In the genomic region with DNA sequence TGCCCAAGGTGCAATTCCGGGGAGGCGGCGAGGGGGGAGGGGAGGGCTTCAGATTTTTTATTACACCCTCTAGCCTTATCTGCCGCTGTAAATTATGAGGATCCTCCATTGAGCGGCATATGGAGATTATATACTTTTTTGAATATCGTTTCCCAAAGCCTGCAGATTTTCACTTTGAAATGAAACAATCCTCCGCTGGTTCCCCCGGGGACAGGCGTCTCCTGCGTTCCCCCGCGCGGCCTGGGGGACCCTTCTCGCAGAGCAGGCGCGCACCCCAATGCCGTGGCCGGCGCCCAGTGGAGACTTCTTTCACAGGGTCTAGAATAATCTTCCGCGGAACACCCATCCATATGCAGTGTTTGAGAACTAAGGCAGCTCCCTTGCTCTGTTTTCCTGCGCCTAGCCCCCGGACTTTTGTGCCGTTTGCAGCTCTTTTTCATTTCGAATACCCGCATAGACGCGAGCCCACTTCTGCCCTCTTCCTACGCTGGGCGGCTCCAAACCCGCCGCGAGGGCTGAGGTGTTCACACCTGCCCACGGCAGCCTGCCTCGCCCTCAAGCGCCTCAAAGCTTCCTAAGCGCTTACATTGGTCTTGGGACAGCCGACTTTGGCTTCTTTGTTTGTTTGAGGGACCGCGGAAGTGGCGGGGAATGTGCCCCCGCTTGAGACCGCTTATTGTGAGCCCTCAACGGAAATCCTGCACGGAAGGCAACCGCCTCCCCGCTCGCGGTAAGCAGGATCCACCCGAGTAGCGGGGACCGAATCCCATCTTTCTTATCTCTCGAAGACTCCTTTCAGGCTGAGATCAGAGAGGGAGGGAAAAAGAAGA, we compare ENCODE assay signal across 11 cellular contexts. TPM values are rescaled to one million over a fixed set of nuclear protein-coding genes. Genes with fewer than 3 reads are reported as not detected.
DNase-seq lines count a peak whose midpoint lies in the region; ATAC-seq, FAIRE-seq and TF ChIP-seq lines count a peak whose summit lies in the region.
"Had no signal": no experiment of that assay in that cellular context is flagged by ENCODE, and none has a peak within 500 bp of the region (broad histone marks: within the 10 kb centered on the region; RNA-seq: fewer than 3 reads in every experiment).

No MANE protein-coding gene starts in this region.

- no peak overlapping the region for H3K23ac ChIP-seq in H1 (ENCODE audit: insufficient read length)

- TF ChIP-seq RAD21 in H1 (IDR thresholded peaks at IDR 0.05 in 1 of 2, conservative IDR thresholded peaks at IDR 0.05 in 1 of 2; ENCODE audit: low read depth in 2 of 2, low read length in 2 of 2), result no peak

- H2BK20ac ChIP-seq in H1 (ENCODE audit: low read length), result peak overlapping the region; percentile 87; the same call in 1 of the 2 replicates

- H4K91ac ChIP-seq in H1 (replicated peaks; ENCODE audit: insufficient read length, low read length), result no peak overlapping the region

- H3K23me2 ChIP-seq in H1 (ENCODE audit: low read depth, low read length), result peaks cover 13% of the 10 kb centered on the region; the same call in 1 of the 2 replicates

- no peak for ATAC-seq in stimulated activated naive CD8-positive, alpha-beta T cell treated with anti-CD3 and anti-CD28 coated beads, Interleukin-15, Interleukin-2, amounts not matched to agents 100 U/mL and 50 U/mL, for 24 hours
- ATAC-seq in GM21576 (IDR thresholded peaks at IDR 0.05; ENCODE audit: unreplicated experiment), result no peak

- H3K9ac ChIP-seq in H1 (replicated peaks in 1 of 4; ENCODE audit: extremely low read depth in 1 of 4, low read depth in 3 of 4, low read length in 3 of 4), result no peak overlapping the region

- H3K4me1 Mint-ChIP-seq in stimulated activated naive CD8-positive, alpha-beta T cell treated with anti-CD3 and anti-CD28 coated beads, Interleukin-15, Interleukin-2, amounts not matched to agents 100 ng/mL and 50 ng/mL, for 24 hours (ENCODE audit: low read depth), result peaks cover 16% of the 10 kb centered on the region
- H3K4me1 Mint-ChIP-seq in neural crest cell, result peaks cover 26% of the 10 kb centered on the region

- no peak overlapping the region for H2AFZ ChIP-seq in H1 (ENCODE audit: low read length)

- TF ChIP-seq CTCF in H1 (IDR thresholded peaks at IDR 0.05; ENCODE audit: control extremely low read depth in 1 of 3, insufficient read depth in 1 of 3, low read depth in 1 of 3, low read length in 3 of 3) (no peak), neural crest cell (conservative IDR thresholded peaks at IDR 0.05) (no peak)

- peak overlapping the region; percentile 67 to 82 for H3K4me2 ChIP-seq in H1 (ENCODE audit: insufficient read depth in 1 of 2, low read depth in 2 of 2, low read length in 2 of 2)

- 2% methylated on average over 53 of the region's 53 CpGs; no CpG with 5 or more reads in 1 of the 2 experiments for WGBS in H1 (ENCODE audit: extremely low coverage in 1 of 2, insufficient coverage in 1 of 2, insufficient read length in 1 of 2, insufficient replicate concordance in 2 of 2, low coverage in 1 of 2, low lambda C conversion rate in 2 of 2, missing lambda C conversion rate in 1 of 2), 2 experiments

- no peaks in the 10 kb centered on the region for H3K79me2 ChIP-seq in H1 (ENCODE audit: control insufficient read depth in 1 of 2, insufficient read depth in 2 of 2, low read length in 2 of 2)

- no peak overlapping the region for H3K4ac ChIP-seq in H1 (replicated peaks; ENCODE audit: insufficient read length, low read depth, low read length)

- H3K79me1 ChIP-seq in H1 (ENCODE audit: low read depth, low read length), result no peaks in the 10 kb centered on the region

- no peak overlapping the region for H3K56ac ChIP-seq in H1 (replicated peaks; ENCODE audit: insufficient read length, low read depth, low read length)

- peaks cover 17 to 41% (median 28%) of the 10 kb centered on the region in 4 experiments for H3K4me1 ChIP-seq in H1 (replicated peaks in 1 of 4; ENCODE audit: control insufficient read depth in 3 of 4, insufficient read depth in 4 of 4, low read length in 3 of 4)

- POLR2A ChIA-PET in H1 (lab: Charles Lee; ENCODE audit: partially characterized antibody), result interaction anchor here (1.5 kb wide), 1 partner anchor 9 kb away, joined by 4 read pairs; no protein-coding TSS in a partner anchor

- no peak overlapping the region for H2AK5ac ChIP-seq in H1 (ENCODE audit: low read depth, low read length)

- H3K9me3 Mint-ChIP-seq in stimulated activated naive CD8-positive, alpha-beta T cell treated with anti-CD3 and anti-CD28 coated beads, Interleukin-15, Interleukin-2, amounts not matched to agents 100 ng/mL and 50 ng/mL, for 24 hours, result no peaks in the 10 kb centered on the region
- no peaks in the 10 kb centered on the region for H3K9me3 Mint-ChIP-seq in neural crest cell

- peaks cover 59 to 100% (median 88%) of the 10 kb centered on the region in 4 experiments for H3K27me3 ChIP-seq in H1 (replicated peaks in 1 of 4; ENCODE audit: control insufficient read depth in 3 of 4, extremely low read depth in 1 of 4, insufficient read depth in 3 of 4, low read length in 3 of 4)

- peaks cover 7 to 10% of the 10 kb centered on the region in 2 experiments for H4K20me1 ChIP-seq in H1 (replicated peaks in 1 of 2; ENCODE audit: control insufficient read depth in 1 of 2, insufficient read depth in 2 of 2, low read length in 2 of 2)

- H3K4me3 ChIP-seq in H1 (ENCODE audit: extremely low read depth in 1 of 4, insufficient read depth in 2 of 4, low read depth in 3 of 4, low read length in 4 of 4), result peak overlapping the region; percentile 7 to 56 (median 16); a peak in 5 of 8 replicates

- H2BK120ac ChIP-seq in H1 (replicated peaks; ENCODE audit: low read depth, low read length), result no peak overlapping the region

- no peak overlapping the region for H3K14ac ChIP-seq in H1 (ENCODE audit: insufficient read length)

- no peak for TF ChIP-seq EP300 in H1 (IDR thresholded peaks at IDR 0.05; ENCODE audit: borderline replicate concordance in 1 of 2, low read depth in 2 of 2, low read length in 2 of 2)

- peak overlapping the region; percentile 24 for H3K4me3 Mint-ChIP-seq in stimulated activated naive CD8-positive, alpha-beta T cell treated with anti-CD3 and anti-CD28 coated beads, Interleukin-15, Interleukin-2, amounts not matched to agents 100 ng/mL and 50 ng/mL, for 24 hours
- H3K4me3 Mint-ChIP-seq in neural crest cell, result peak overlapping the region; percentile 80

- FAIRE-seq in H1 (lab: Jason Lieb, UNC), result no peak
- FAIRE-seq in GM19239 (lab: Jason Lieb, UNC), result no peak
- FAIRE-seq: D721Med had no signal

- H2BK15ac ChIP-seq in H1 (ENCODE audit: low read length), result no peak overlapping the region

- TF ChIP-seq POLR2A in H1 (IDR thresholded peaks at IDR 0.05; ENCODE audit: control extremely low read depth in 1 of 2, low read depth in 2 of 2, low read length in 2 of 2), result no peak

- H3K27me3 Mint-ChIP-seq in stimulated activated naive CD8-positive, alpha-beta T cell treated with anti-CD3 and anti-CD28 coated beads, Interleukin-15, Interleukin-2, amounts not matched to agents 100 ng/mL and 50 ng/mL, for 24 hours, result peaks cover 85% of the 10 kb centered on the region
- H3K27me3 Mint-ChIP-seq in neural crest cell (ENCODE audit: low read depth), result peaks cover 100% of the 10 kb centered on the region

- no peak overlapping the region for H4K8ac ChIP-seq in H1 (ENCODE audit: extremely low read depth, insufficient read depth, low read length)

- CTCF ChIA-PET in H1 (lab: Charles Lee; ENCODE audit: partially characterized antibody), result interaction anchor here (1.0 to 1.3 kb wide), 4 partner anchors 9 to 738 kb away, joined by 3 read pairs; no protein-coding TSS in a partner anchor

- H3K9me3 ChIP-seq in H1 (ENCODE audit: insufficient read depth in 2 of 2, low read depth in 1 of 2, low read length in 1 of 2), result no peaks in the 10 kb centered on the region

- H2BK12ac ChIP-seq in H1 (ENCODE audit: low read depth, low read length), result no peak overlapping the region

- peaks cover 0 to 2% (median 0%) of the 10 kb centered on the region in 4 experiments; a peak in 1 of 8 replicates for H3K36me3 ChIP-seq in H1 (ENCODE audit: control insufficient read depth in 2 of 4, insufficient read depth in 4 of 4, low read length in 3 of 4)

- no peak overlapping the region for H2BK5ac ChIP-seq in H1 (ENCODE audit: low read depth, low read length)

- H3K36me3 Mint-ChIP-seq in stimulated activated naive CD8-positive, alpha-beta T cell treated with anti-CD3 and anti-CD28 coated beads, Interleukin-15, Interleukin-2, amounts not matched to agents 100 ng/mL and 50 ng/mL, for 24 hours (ENCODE audit: low read depth), result no peaks in the 10 kb centered on the region
- H3K36me3 Mint-ChIP-seq in neural crest cell (ENCODE audit: low read depth), result no peaks in the 10 kb centered on the region

- no peak overlapping the region for H4K5ac ChIP-seq in H1 (ENCODE audit: insufficient read length, low read depth, low read length)

- H3K27ac ChIP-seq in H1 (ENCODE audit: low read depth, low read length), result no peak overlapping the region

- no peak overlapping the region for H3K27ac Mint-ChIP-seq in stimulated activated naive CD8-positive, alpha-beta T cell treated with anti-CD3 and anti-CD28 coated beads, Interleukin-15, Interleukin-2, amounts not matched to agents 100 ng/mL and 50 ng/mL, for 24 hours
- H3K27ac Mint-ChIP-seq in neural crest cell (ENCODE audit: unreplicated experiment), result no peak overlapping the region

- DNase-seq in stimulated activated naive CD8-positive, alpha-beta T cell treated with anti-CD3 and anti-CD28 coated beads, Interleukin-15, Interleukin-2, amounts not matched to agents 100 U/mL and 50 U/mL, for 24 hours, result no peak
- DNase-seq in H1 (ENCODE audit: low read depth in 1 of 2, low spot score in 2 of 2), result peak in 1 of 2 experiments; percentile 65
- peak; percentile 23 for DNase-seq in neural crest cell (ENCODE audit: low read depth, low spot score)
- no peak for DNase-seq in NCI-H146 treated with DMSO at 0.1 percent for 48 hours (lab: John Stamatoyannopoulos, UW; ENCODE audit: unreplicated experiment)
- no peak for DNase-seq in 8988T
- no peak for DNase-seq in GM19239 (ENCODE audit: insufficient read length, low spot score)
- DNase-seq: hippocampal formation, NCI-H187 treated with DMSO at 0.1 percent for 48 hours had no signal

- 0 out of 2 replicates have a peak overlapping the region, but pooled peaks have one; percentile 38 for H3K18ac ChIP-seq in H1 (ENCODE audit: extremely low read depth, low read length)

RNA-seq across cellular contexts. Expression of a gene that starts 7.5 kb away (rescaled TPM):
- total RNA-seq in H1 (2021; fragmentation: NEBNext Ultra II Directional; extraction: Animal tissue kit (Norgen Biotek cat#: 25700)), result 0.21 and 0.50 TPM in 2 replicates
- 0.03 TPM in 1 of 2 replicates, not detected in the other for polyA plus RNA-seq in H1 (2011; rRNA removed)
- polyA plus RNA-seq in H1 (2011; cell fraction: cytosol; rRNA removed), result not detected
- polyA plus RNA-seq in H1 (2011; cell fraction: nucleus; rRNA removed), result 0.09 TPM
- 0.08 TPM in 1 of 4 replicates, not detected in the others for polyA plus RNA-seq in H1 (2012, experiment 1 of 2)
- not detected for polyA plus RNA-seq in H1 (2012, experiment 2 of 2)
- 0.97 TPM for polyA plus RNA-seq in H1 (2013, experiment 1 of 2)
- polyA plus RNA-seq in H1 (2013, experiment 2 of 2), result 0.79 TPM
- not detected in 2 replicates for polyA minus RNA-seq in H1 (2011; rRNA and poly(A)+ RNA removed)
- not detected for polyA minus RNA-seq in H1 (2011; cell fraction: cytosol; rRNA and poly(A)+ RNA removed)
- polyA minus RNA-seq in H1 (2011; cell fraction: nucleus; rRNA and poly(A)+ RNA removed), result 0.60 TPM
- total RNA-seq in neural crest cell, result 0.18 and 0.37 TPM in 2 replicates
